24 cellular contexts compared by ENCODE assay signal in genomic region chr7:17669204-17669603, GRCh38.
"Had no signal": no experiment of that assay in that cellular context is flagged by ENCODE, and none has a peak within 500 bp of the region (broad histone marks: within the 10 kb centered on the region; RNA-seq: fewer than 3 reads in every experiment).

No MANE protein-coding gene starts in this region.

- H3K27ac Mint-ChIP-seq: immature natural killer cell, mesothelial cell of epicardium had no signal

- H3K4me3 Mint-ChIP-seq: immature natural killer cell, mesothelial cell of epicardium had no signal

- H3K27me3 ChIP-seq: esophagus muscularis mucosa, foreskin keratinocyte, gastroesophageal sphincter, heart left ventricle, hepatocyte had no signal

- DNase-seq: dermis blood vessel endothelial cell; dorsolateral prefrontal cortex; effector CD4-positive, alpha-beta T cell; effector memory CD4-positive, alpha-beta T cell; foreskin keratinocyte; heart left ventricle; hypothalamus; immature natural killer cell; islet precursor cell; kidney; kidney glomerular epithelial cell; left colon; left ventricle myocardium inferior; lower lobe of right lung; mesenchymal stem cell; mucosa of descending colon had no signal

- H3K27ac ChIP-seq: coronary artery, dorsolateral prefrontal cortex, esophagus muscularis mucosa, foreskin keratinocyte, gastroesophageal sphincter, heart left ventricle, hepatocyte, left ventricle myocardium inferior, lower lobe of right lung had no signal

- FAIRE-seq: colon, frontal cortex, kidney had no signal

- H3K9me3 Mint-ChIP-seq: immature natural killer cell had no signal

- H3K4me1 Mint-ChIP-seq: immature natural killer cell had no signal

- H2AFZ ChIP-seq: hepatocyte had no signal

- H3K4me1 ChIP-seq: esophagus muscularis mucosa, gastroesophageal sphincter, heart left ventricle, left ventricle myocardium inferior, lower lobe of right lung had no signal

- H3K9me3 ChIP-seq: esophagus muscularis mucosa, gastroesophageal sphincter, heart left ventricle, left ventricle myocardium inferior, lower lobe of right lung, mucosa of descending colon had no signal

- ATAC-seq: foreskin keratinocyte, gastroesophageal sphincter, heart left ventricle, left colon, left lobe of liver, lower lobe of right lung, mucosa of descending colon had no signal

- H3K4me2 ChIP-seq: hepatocyte had no signal

- H3K79me2 ChIP-seq: hepatocyte had no signal

- H3K36me3 ChIP-seq: esophagus muscularis mucosa, gastroesophageal sphincter, heart left ventricle, left ventricle myocardium inferior, lower lobe of right lung had no signal

- H3K4me3 ChIP-seq: coronary artery, dorsolateral prefrontal cortex, esophagus muscularis mucosa, gastroesophageal sphincter, heart left ventricle, hepatocyte, left ventricle myocardium inferior, lower lobe of right lung, mucosa of descending colon had no signal

- H3K36me3 Mint-ChIP-seq: immature natural killer cell, mesothelial cell of epicardium had no signal
